Comparison of ENCODE assay signal across 8 cellular contexts in genomic region chr12:125403145-125403789, GRCh38.
DNase-seq lines count a peak whose midpoint lies in the region; ATAC-seq and TF ChIP-seq lines count a peak whose summit lies in the region.

No MANE protein-coding gene starts in this region.

- H3K36me3 Mint-ChIP-seq in neural crest cell (ENCODE audit: low read depth) = peaks cover 7% of the 10 kb centered on the region

- no peak overlapping the region for H3K4me3 ChIP-seq in choroid plexus epithelial cell (ENCODE audit: low read depth, low read length)

- H3K27ac Mint-ChIP-seq in neural crest cell (ENCODE audit: unreplicated experiment) = no peak overlapping the region

- DNase-seq in AG09319 (ENCODE audit: extremely low read depth, low read depth) = no peak
- peak; percentile 30 for DNase-seq in GM13977 (ENCODE audit: low spot score)
- peak; percentile 82 for DNase-seq in NCI-H82 (lab: John Stamatoyannopoulos, UW)
- DNase-seq in choroid plexus epithelial cell (ENCODE audit: low read depth) = peak; percentile 36
- peak; percentile 28 for DNase-seq in neural crest cell (ENCODE audit: low read depth, low spot score)
- DNase-seq in nucleus accumbens (lab: John Stamatoyannopoulos, UW) = no peak

- in situ Hi-C loops in GM13977 (cut with MboI; ENCODE audit: low pct_unique_long_range_greater_than_20kb, low sequenced_read_pairs, unreplicated experiment) = no loop called here

- ATAC-seq in GM21381 (IDR thresholded peaks at IDR 0.05; ENCODE audit: unreplicated experiment) (no peak), GM21723 (IDR thresholded peaks at IDR 0.05; ENCODE audit: unreplicated experiment) (no peak)

- no peaks in the 10 kb centered on the region for H3K4me1 Mint-ChIP-seq in neural crest cell

- TF ChIP-seq CTCF in AG09319 (IDR thresholded peaks at IDR 0.05; ENCODE audit: low read depth, low read length) (peak; percentile 32), GM13977 (IDR thresholded peaks at IDR 0.05; ENCODE audit: extremely low read depth, insufficient read depth, missing control alignments) (peak; percentile 71), choroid plexus epithelial cell (conservative IDR thresholded peaks at IDR 0.05; ENCODE audit: low read depth, low read length) (peak; percentile 50), neural crest cell (conservative IDR thresholded peaks at IDR 0.05) (peak; percentile 78)

- H3K9me3 Mint-ChIP-seq in neural crest cell = peaks cover 11% of the 10 kb centered on the region

- no peak overlapping the region for H3K4me3 Mint-ChIP-seq in neural crest cell

- peaks cover 2% of the 10 kb centered on the region for H3K27me3 Mint-ChIP-seq in neural crest cell (ENCODE audit: low read depth)

Comparison
In these comparisons a context has a peak if more than half of its experiments do, and no peak if none do; other contexts are left out.
1. DNase-seq: peak in GM13977 (single experiment), NCI-H82 (single experiment), choroid plexus epithelial cell (single experiment) and neural crest cell (single experiment); none in AG09319 (single experiment) and nucleus accumbens (0 of 56).
2. Peak in every context shown above with its lines, with median percentiles within 50 percentile points of each other: CTCF ChIP-seq.